8 cellular contexts compared by ENCODE assay signal in the genomic region with DNA sequence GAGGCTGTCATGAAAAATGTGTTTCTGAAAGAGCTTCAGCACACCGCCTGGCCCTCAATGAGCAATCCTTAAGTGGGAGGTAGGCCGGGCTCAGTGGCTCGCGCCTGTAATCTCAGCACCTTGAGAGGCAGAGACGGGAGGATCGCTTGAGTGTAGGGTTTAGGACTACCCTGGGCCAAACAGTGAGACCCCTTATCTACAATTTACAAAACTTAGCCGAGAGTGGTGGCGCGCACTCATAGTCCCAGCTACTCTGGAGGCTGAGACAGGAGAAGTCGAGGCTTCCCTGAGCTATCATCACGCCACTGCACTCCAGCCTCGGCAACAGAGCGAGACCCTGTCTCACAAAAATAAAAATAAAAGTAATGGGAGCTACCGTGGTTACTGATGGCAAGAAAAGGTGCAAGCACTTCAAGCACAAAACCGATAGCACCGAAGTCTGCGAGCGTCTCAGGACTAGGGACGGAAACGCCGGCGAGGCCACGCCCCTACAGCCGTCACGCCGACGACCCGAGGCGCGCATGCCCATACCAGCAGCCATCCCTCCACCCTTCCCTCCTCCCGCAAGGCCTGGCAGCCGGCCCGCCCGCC. TPM values are rescaled to one million over a fixed set of nuclear protein-coding genes. Genes with fewer than 3 reads are reported as not detected.
A peak's percentile ranks its signal among the peaks of the same experiment; 100 is the strongest.
DNase-seq lines count a peak whose midpoint lies in the region; ATAC-seq and TF ChIP-seq lines count a peak whose summit lies in the region.

No MANE protein-coding gene starts in this region.

- DNase-seq in AG09319 (ENCODE audit: extremely low read depth, low read depth) (peak; percentile 27), NCI-H446 treated with DMSO at 0.1 percent for 48 hours (lab: John Stamatoyannopoulos, UW) (peak; percentile 30), cerebellum (ENCODE audit: low spot score) (peak; percentile 92), kidney glomerular epithelial cell (lab: John Stamatoyannopoulos, UW) (peak; percentile 67)
- DNase-seq in activated CD4-positive, alpha-beta T cell treated with anti-CD3 and anti-CD28 coated beads for 24 hours (ENCODE audit: low read depth in 2 of 2): peak; percentile 83 to 84
- DNase-seq in stimulated activated CD4-positive, alpha-beta T cell treated with anti-CD3 and anti-CD28 coated beads, Interleukin-1b, Interleukin-23, amount 100 ng/mL, for 1 hour (ENCODE audit: low read depth in 2 of 2): peak; percentile 77

- ATAC-seq in GM19023 (IDR thresholded peaks at IDR 0.05; ENCODE audit: unreplicated experiment): peak; percentile 85
- peak; percentile 87 for ATAC-seq in HG03159 (IDR thresholded peaks at IDR 0.05; ENCODE audit: unreplicated experiment)

- TF ChIP-seq CTCF in AG09319 (IDR thresholded peaks at IDR 0.05; ENCODE audit: low read depth, low read length): no peak

RNA-seq across cellular contexts. Expression of a gene that starts 0.6 kb away (rescaled TPM):
- total RNA-seq in cerebellum: 57.9 TPM

RNA-seq across cellular contexts. Expression of a gene that starts 22.8 kb away (rescaled TPM):
- total RNA-seq in cerebellum: 0.73 TPM

RNA-seq across cellular contexts. Expression of a gene that starts 43.5 kb away (rescaled TPM):
- 0.09 TPM for total RNA-seq in cerebellum

Comparison
In these comparisons a context has a peak if more than half of its experiments do, and no peak if none do; other contexts are left out.
1. Peak in every context shown above with its lines: DNase-seq and ATAC-seq.
2. DNase-seq: peak in every context shown above with its lines; median percentile 92 in cerebellum; 84 in activated CD4-positive, alpha-beta T cell treated with anti-CD3 and anti-CD28 coated beads for 24 hours; 77 in stimulated activated CD4-positive, alpha-beta T cell treated with anti-CD3 and anti-CD28 coated beads, Interleukin-1b, Interleukin-23, amount 100 ng/mL, for 1 hour; 67 in kidney glomerular epithelial cell; 30 in NCI-H446 treated with DMSO at 0.1 percent for 48 hours; 27 in AG09319.